1 cellular context compared by ENCODE assay signal in the genomic region with DNA sequence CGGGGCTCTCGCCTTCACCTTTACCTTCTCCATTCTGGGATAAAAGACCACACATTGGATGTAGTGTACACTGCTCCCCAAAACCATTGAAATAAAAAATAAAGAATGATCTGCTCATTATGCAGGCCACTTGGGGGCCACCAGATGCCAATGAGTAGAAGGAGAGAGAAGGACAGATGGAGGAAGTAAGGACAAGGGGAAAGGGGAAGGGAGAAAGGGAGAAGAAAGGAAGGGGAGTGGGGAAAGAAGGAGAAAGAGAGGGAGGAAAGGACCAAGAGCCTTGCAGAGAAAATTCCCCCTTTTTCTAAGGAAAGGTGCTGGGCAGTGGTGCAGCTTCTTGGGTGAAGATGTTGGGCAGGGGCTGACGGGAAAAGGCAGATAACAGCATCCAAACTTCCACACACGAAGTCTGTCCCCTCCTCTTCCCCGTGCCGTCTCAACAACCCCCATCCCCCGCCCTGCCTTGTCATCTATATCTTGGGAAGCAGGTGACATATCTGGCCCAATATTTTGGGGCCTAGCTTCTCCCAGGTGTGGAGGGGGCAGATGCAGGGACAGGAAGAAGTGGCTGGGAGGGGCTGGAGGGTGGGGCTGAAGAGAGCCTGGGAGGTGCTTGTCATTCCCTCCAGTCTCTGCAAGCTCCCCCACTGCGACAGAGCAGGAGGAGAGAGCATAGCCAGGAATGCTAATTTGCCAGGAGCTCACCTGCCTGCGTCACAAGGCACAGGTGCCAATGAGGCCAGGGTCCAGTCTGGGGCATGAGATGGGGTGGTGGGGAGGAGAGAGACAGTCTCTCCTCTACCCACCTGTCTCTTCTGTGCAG.
TF ChIP-seq lines count a peak whose summit lies in the region.

No MANE protein-coding gene starts in this region.

TF ChIP-seq in GM23338, 12 proteins besides CTCF, POLR2A, EP300 and RAD21 (continued from another document):
- TF ChIP-seq, protein P1, sequence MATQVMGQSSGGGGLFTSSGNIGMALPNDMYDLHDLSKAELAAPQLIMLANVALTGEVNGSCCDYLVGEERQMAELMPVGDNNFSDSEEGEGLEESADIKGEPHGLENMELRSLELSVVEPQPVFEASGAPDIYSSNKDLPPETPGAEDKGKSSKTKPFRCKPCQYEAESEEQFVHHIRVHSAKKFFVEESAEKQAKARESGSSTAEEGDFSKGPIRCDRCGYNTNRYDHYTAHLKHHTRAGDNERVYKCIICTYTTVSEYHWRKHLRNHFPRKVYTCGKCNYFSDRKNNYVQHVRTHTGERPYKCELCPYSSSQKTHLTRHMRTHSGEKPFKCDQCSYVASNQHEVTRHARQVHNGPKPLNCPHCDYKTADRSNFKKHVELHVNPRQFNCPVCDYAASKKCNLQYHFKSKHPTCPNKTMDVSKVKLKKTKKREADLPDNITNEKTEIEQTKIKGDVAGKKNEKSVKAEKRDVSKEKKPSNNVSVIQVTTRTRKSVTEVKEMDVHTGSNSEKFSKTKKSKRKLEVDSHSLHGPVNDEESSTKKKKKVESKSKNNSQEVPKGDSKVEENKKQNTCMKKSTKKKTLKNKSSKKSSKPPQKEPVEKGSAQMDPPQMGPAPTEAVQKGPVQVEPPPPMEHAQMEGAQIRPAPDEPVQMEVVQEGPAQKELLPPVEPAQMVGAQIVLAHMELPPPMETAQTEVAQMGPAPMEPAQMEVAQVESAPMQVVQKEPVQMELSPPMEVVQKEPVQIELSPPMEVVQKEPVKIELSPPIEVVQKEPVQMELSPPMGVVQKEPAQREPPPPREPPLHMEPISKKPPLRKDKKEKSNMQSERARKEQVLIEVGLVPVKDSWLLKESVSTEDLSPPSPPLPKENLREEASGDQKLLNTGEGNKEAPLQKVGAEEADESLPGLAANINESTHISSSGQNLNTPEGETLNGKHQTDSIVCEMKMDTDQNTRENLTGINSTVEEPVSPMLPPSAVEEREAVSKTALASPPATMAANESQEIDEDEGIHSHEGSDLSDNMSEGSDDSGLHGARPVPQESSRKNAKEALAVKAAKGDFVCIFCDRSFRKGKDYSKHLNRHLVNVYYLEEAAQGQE (IDR thresholded peaks at IDR 0.05; ENCODE audit: unreplicated experiment): no peak
